In the genomic region with DNA sequence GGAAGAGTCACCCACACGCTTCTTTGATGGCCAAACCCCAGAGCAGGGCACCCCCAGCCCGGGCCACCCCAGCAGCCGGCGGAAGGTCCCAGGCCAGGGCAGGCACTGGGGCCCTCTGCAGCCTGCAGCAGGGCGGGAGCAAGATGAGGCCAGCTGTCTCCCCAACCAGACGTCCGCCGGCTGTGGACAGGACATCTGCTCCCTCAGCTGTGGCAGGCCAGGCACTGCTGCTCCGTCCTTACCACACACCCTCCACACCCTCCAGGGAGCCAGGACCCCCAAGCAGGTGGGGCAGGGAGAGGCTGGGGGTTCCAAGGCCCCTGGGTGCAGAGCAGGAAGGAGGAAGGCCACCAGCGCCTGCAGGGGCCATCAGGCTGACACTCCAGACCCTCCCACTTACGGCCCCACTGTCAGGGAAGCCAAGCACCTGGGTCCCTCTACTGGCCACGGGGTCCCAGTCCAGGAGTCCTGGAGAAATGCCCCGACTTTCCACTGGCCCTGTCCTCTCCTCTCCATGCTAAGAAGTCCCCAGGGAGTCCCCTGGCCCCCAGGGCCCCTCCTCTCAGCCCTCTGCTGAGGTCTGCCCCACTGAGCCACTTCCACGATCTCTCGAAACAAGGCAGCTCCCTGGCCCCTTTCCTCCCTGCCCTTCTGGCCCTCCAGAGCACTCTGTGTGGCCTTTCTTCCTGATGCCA, we compare ENCODE assay signal across 11 cellular contexts. TPM values are rescaled to one million over a fixed set of nuclear protein-coding genes. Genes with fewer than 3 reads are reported as not detected.
A peak's percentile ranks its signal among the peaks of the same experiment; 100 is the strongest.
DNase-seq lines count a peak whose midpoint lies in the region; ATAC-seq and TF ChIP-seq lines count a peak whose summit lies in the region.
"Had no signal": no experiment of that assay in that cellular context is flagged by ENCODE, and none has a peak within 500 bp of the region (broad histone marks: within the 10 kb centered on the region; RNA-seq: fewer than 3 reads in every experiment).

No MANE protein-coding gene starts in this region.

- peaks cover 5% of the 10 kb centered on the region; the same call in 1 of the 2 replicates for H4K20me1 ChIP-seq in GM23338 (replicated peaks; ENCODE audit: insufficient read depth)
- no peaks in the 10 kb centered on the region for H4K20me1 ChIP-seq in PC-3 (ENCODE audit: low read length)

- no peak overlapping the region for H3K4me2 ChIP-seq in GM23338
- no peak overlapping the region for H3K4me2 ChIP-seq in PC-3 (ENCODE audit: low read length)

- no peaks in the 10 kb centered on the region for H3K9me3 ChIP-seq in PC-3 (ENCODE audit: low read length)

- CTCF ChIA-PET in PC-3 (lab: Charles Lee) (no interaction called here), HEK293T (lab: Yijun Ruan, JAX) (interaction anchor here (1.7 kb wide), 1 partner anchor 12 kb away, joined by 4 read pairs; no protein-coding TSS in a partner anchor)

- H3K9me3 Mint-ChIP-seq in GM23338, result no peaks in the 10 kb centered on the region
- H3K9me3 Mint-ChIP-seq: T-cell had no signal

- H3K9ac ChIP-seq in PC-3 (ENCODE audit: low read length) (no peak overlapping the region), rectal smooth muscle tissue (ENCODE audit: low read length) (no peak overlapping the region)

- H3K9me2 ChIP-seq in GM23338 (ENCODE audit: insufficient read depth) (no peaks in the 10 kb centered on the region), PC-3 (replicated peaks; ENCODE audit: low read length) (no peaks in the 10 kb centered on the region)

- in situ Hi-C loops in GM13976 (cut with MboI; ENCODE audit: low sequenced_read_pairs, unreplicated experiment), result no loop called here

- H3K4me3 Mint-ChIP-seq in GM23338, result no peak overlapping the region
- H3K4me3 Mint-ChIP-seq: T-cell had no signal

- POLR2A ChIA-PET in PC-3 (lab: Charles Lee; ENCODE audit: unreplicated experiment), result no interaction called here
- POLR2A ChIA-PET in HEK293T (lab: Yijun Ruan, JAX), result no interaction called here

- BruUV-seq in PC-3 (replicated peaks; lab: Mats Ljungman, UMichigan), result no TSS peak

- H3K4me3 ChIP-seq in GM23338, result no peak overlapping the region
- H3K4me3 ChIP-seq in PC-3 (ENCODE audit: low read length), result no peak overlapping the region
- no peak overlapping the region for H3K4me3 ChIP-seq in rectal smooth muscle tissue (ENCODE audit: low read length)

- H2AFZ ChIP-seq in GM23338 (no peak overlapping the region), PC-3 (ENCODE audit: low read length) (no peak overlapping the region)

- peaks cover 5% of the 10 kb centered on the region; the same call in 2 of the 3 replicates for H3K4me1 Mint-ChIP-seq in GM23338

- intact Hi-C loops in PC-3 (cut with micrococcal nuclease), result loop anchor here (10.0 kb wide), 1 partner anchor 397 kb away; no protein-coding TSS in a partner anchor

- peaks cover 15% of the 10 kb centered on the region for H3K27me3 Mint-ChIP-seq in GM23338 (ENCODE audit: insufficient read depth, low read depth, poor library complexity)

- DNase-seq in GM23338 (ENCODE audit: low spot score), result peak; percentile 50
- DNase-seq in PC-3, result no peak
- DNase-seq in foreskin keratinocyte, result no peak
- no peak for DNase-seq in GM13976 (ENCODE audit: low spot score)
- no peak for DNase-seq in HEK293T (ENCODE audit: extremely low spot score)
- DNase-seq in activated CD4-positive, alpha-beta T cell treated with anti-CD3 and anti-CD28 coated beads, Interleukin-2, amount 50 U/mL, for 48 hours, result no peak
- DNase-seq in T-helper 9 cell, result no peak
- DNase-seq: brain microvascular endothelial cell, nucleus accumbens had no signal

- H3K36me3 ChIP-seq in GM23338 (ENCODE audit: insufficient read depth), result no peaks in the 10 kb centered on the region
- H3K36me3 ChIP-seq in PC-3 (ENCODE audit: low read depth, low read length), result peaks cover 9% of the 10 kb centered on the region
- no peaks in the 10 kb centered on the region for H3K36me3 ChIP-seq in rectal smooth muscle tissue (ENCODE audit: control insufficient read depth, insufficient read depth, low read length)
- H3K36me3 ChIP-seq: brain microvascular endothelial cell had no signal

- peak in 1 of 2 experiments; percentile 62; a peak in 2 of 4 replicates for TF ChIP-seq CTCF in GM23338 (conservative IDR thresholded peaks at IDR 0.05; ENCODE audit: low read depth in 2 of 2)
- TF ChIP-seq CTCF in PC-3 (conservative IDR thresholded peaks at IDR 0.05; ENCODE audit: low read depth, low read length), result peak; percentile 42; the same call in 1 of the 2 replicates
- peak; percentile 11 for TF ChIP-seq CTCF in foreskin keratinocyte (conservative IDR thresholded peaks at IDR 0.05)
- TF ChIP-seq CTCF in GM13976 (IDR thresholded peaks at IDR 0.05; ENCODE audit: borderline replicate concordance, control extremely low read depth, extremely low read depth, insufficient read depth, missing control alignments), result no peak

- H3K36me3 Mint-ChIP-seq in GM23338 (ENCODE audit: low read depth), result no peaks in the 10 kb centered on the region
- H3K36me3 Mint-ChIP-seq: T-cell had no signal

- H3K4me1 ChIP-seq in GM23338 (ENCODE audit: insufficient read depth), result no peaks in the 10 kb centered on the region
- peaks cover 32% of the 10 kb centered on the region for H3K4me1 ChIP-seq in PC-3 (ENCODE audit: insufficient read depth, low read length)
- no peaks in the 10 kb centered on the region for H3K4me1 ChIP-seq in foreskin keratinocyte
- peaks cover 59% of the 10 kb centered on the region for H3K4me1 ChIP-seq in rectal smooth muscle tissue (ENCODE audit: control insufficient read depth, insufficient read depth, low read length)

- H3K27me3 ChIP-seq in GM23338 (ENCODE audit: insufficient read depth), result peaks cover 2% of the 10 kb centered on the region
- H3K27me3 ChIP-seq in PC-3 (ENCODE audit: low read length), result no peaks in the 10 kb centered on the region
- H3K27me3 ChIP-seq in foreskin keratinocyte, result peaks cover 5% of the 10 kb centered on the region
- H3K27me3 ChIP-seq in rectal smooth muscle tissue (ENCODE audit: control insufficient read depth, insufficient read depth, low read length), result peaks cover 2% of the 10 kb centered on the region

- no peak overlapping the region for H3K27ac Mint-ChIP-seq in GM23338
- H3K27ac Mint-ChIP-seq: T-cell had no signal

- ATAC-seq in GM23338 (peak; percentile 10; the same call in 2 of the 3 replicates), PC-3 (no peak), foreskin keratinocyte (no peak)
- ATAC-seq: T-cell had no signal

- H3K79me2 ChIP-seq in GM23338 (replicated peaks; ENCODE audit: insufficient read depth) (no peaks in the 10 kb centered on the region), PC-3 (ENCODE audit: low read length) (peaks cover 99% of the 10 kb centered on the region)

- H3K27ac ChIP-seq in GM23338 (ENCODE audit: low read depth), result no peak overlapping the region
- no peak overlapping the region for H3K27ac ChIP-seq in PC-3 (ENCODE audit: low read length)
- H3K27ac ChIP-seq in foreskin keratinocyte, result no peak overlapping the region
- H3K27ac ChIP-seq in rectal smooth muscle tissue (ENCODE audit: low read depth, low read length), result peak overlapping the region; percentile 100
- H3K27ac ChIP-seq: brain microvascular endothelial cell had no signal

- H3F3A ChIP-seq in GM23338 (replicated peaks; ENCODE audit: low read depth) (0 out of 2 replicates have a peak, but pooled peaks cover 1% of the 10 kb centered on the region), PC-3 (ENCODE audit: low read length, unreplicated experiment) (no peaks in the 10 kb centered on the region)

TF ChIP-seq in GM23338, 12 proteins besides CTCF, POLR2A, EP300 and RAD21 (continues in another document):
- no peak for TF ChIP-seq EZH2phosphoT487 (IDR thresholded peaks at IDR 0.05; ENCODE audit: unreplicated experiment)

TF ChIP-seq in HEK293T, 16 proteins besides CTCF, POLR2A, EP300 and RAD21:
- TF ChIP-seq L3MBTL2 (conservative IDR thresholded peaks at IDR 0.05) (no peak), ELF4 (IDR thresholded peaks at IDR 0.05) (no peak), FOXK2 (IDR thresholded peaks at IDR 0.05) (no peak), HDGF (IDR thresholded peaks at IDR 0.05; ENCODE audit: borderline replicate concordance) (no peak), TARDBP (IDR thresholded peaks at IDR 0.05) (no peak), ZNF384 (IDR thresholded peaks at IDR 0.05) (no peak), ARNT (IDR thresholded peaks at IDR 0.05) (no peak), SUZ12 (IDR thresholded peaks at IDR 0.05) (no peak), BHLHE40 (IDR thresholded peaks at IDR 0.05; ENCODE audit: borderline replicate concordance) (no peak), LEF1 (IDR thresholded peaks at IDR 0.05; ENCODE audit: borderline replicate concordance) (no peak), CTBP1 (IDR thresholded peaks at IDR 0.05; ENCODE audit: borderline replicate concordance) (no peak), FOXA1 (IDR thresholded peaks at IDR 0.05) (no peak)
- TF ChIP-seq, protein P1, sequence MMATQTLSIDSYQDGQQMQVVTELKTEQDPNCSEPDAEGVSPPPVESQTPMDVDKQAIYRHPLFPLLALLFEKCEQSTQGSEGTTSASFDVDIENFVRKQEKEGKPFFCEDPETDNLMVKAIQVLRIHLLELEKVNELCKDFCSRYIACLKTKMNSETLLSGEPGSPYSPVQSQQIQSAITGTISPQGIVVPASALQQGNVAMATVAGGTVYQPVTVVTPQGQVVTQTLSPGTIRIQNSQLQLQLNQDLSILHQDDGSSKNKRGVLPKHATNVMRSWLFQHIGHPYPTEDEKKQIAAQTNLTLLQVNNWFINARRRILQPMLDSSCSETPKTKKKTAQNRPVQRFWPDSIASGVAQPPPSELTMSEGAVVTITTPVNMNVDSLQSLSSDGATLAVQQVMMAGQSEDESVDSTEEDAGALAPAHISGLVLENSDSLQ (IDR thresholded peaks at IDR 0.05), result no peak

RNA-seq across cellular contexts. Expression of gene WNT9A, which starts 5.6 kb away (rescaled TPM):
- total RNA-seq in GM23338 (2014; rRNA removed; shearing (Covaris generic)), result 1.8 and 2.0 TPM in 2 replicates
- polyA plus RNA-seq in GM23338 (2016; fragmentation: Nextera tagmentation; extraction: Ambion mirVana), result 0.06 and 0.07 TPM in 2 replicates
- 22.2 and 36.6 TPM in 2 replicates for total RNA-seq in PC-3 (2014; rRNA removed)
- total RNA-seq in foreskin keratinocyte, result 0.53 and 2.0 TPM in 2 replicates
- polyA plus RNA-seq in foreskin keratinocyte, result 0.39 and 1.6 TPM in 2 replicates
